12 cellular contexts compared by ENCODE assay signal in the genomic region with DNA sequence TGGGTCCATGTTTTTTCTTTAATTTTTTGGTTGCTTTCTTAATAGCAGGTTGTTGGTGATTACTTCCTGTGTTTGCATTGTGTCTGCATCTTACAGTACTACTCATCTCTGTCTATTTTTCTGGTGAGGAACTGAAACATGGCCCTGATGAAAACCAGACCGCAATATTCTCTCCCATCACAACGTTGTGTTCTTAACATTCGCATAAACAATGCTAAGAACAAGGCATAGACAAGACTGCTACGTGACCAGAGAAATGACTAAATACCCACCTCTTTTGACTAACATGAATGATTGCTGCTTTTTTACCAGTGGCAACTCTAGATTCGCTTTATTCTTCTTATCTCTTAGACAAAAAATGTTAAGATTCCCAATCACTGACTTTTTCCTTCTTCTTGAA.
DNase-seq lines count a peak whose midpoint lies in the region; ATAC-seq and TF ChIP-seq lines count a peak whose summit lies in the region.
"Had no signal": no experiment of that assay in that cellular context is flagged by ENCODE, and none has a peak within 500 bp of the region (broad histone marks: within the 10 kb centered on the region; RNA-seq: fewer than 3 reads in every experiment).

No MANE protein-coding gene starts in this region.

- intact Hi-C loops in testis (cut with DNase I; ENCODE audit: low total_unique reads) = no loop called here
- intact Hi-C loops in activated naive CD4-positive, alpha-beta T cell treated with anti-CD3 and anti-CD28 coated beads for 36 hours (cut with micrococcal nuclease) = no loop called here

- ATAC-seq in GM19455 (IDR thresholded peaks at IDR 0.05; ENCODE audit: unreplicated experiment) (peak; percentile 98), HG02884 (IDR thresholded peaks at IDR 0.05; ENCODE audit: unreplicated experiment) (peak; percentile 100), HG03571 (IDR thresholded peaks at IDR 0.05; ENCODE audit: unreplicated experiment) (peak; percentile 89)

- no peak overlapping the region for H3K4me3 Mint-ChIP-seq in activated naive CD4-positive, alpha-beta T cell treated with anti-CD3 and anti-CD28 coated beads for 36 hours

- peaks cover 4% of the 10 kb centered on the region for H3K9me3 Mint-ChIP-seq in activated naive CD4-positive, alpha-beta T cell treated with anti-CD3 and anti-CD28 coated beads for 36 hours

- no peaks in the 10 kb centered on the region for H3K27me3 ChIP-seq in testis

- H3K36me3 ChIP-seq in testis (ENCODE audit: low read depth, missing control alignments) = no peaks in the 10 kb centered on the region

- peaks cover under 1% of the 10 kb centered on the region for H3K27me3 Mint-ChIP-seq in activated naive CD4-positive, alpha-beta T cell treated with anti-CD3 and anti-CD28 coated beads for 36 hours (ENCODE audit: low read depth)

- H3K4me3 ChIP-seq in testis = no peak overlapping the region

- H3K4me1 ChIP-seq in testis = no peaks in the 10 kb centered on the region

- no peak overlapping the region for H3K27ac Mint-ChIP-seq in activated naive CD4-positive, alpha-beta T cell treated with anti-CD3 and anti-CD28 coated beads for 36 hours

- H3K4me1 Mint-ChIP-seq in activated naive CD4-positive, alpha-beta T cell treated with anti-CD3 and anti-CD28 coated beads for 36 hours (ENCODE audit: low read depth) = no peaks in the 10 kb centered on the region

- no peaks in the 10 kb centered on the region for H3K9me3 ChIP-seq in testis

- no peak for TF ChIP-seq POLR2A in testis (IDR thresholded peaks at IDR 0.05)

- in situ Hi-C loops in GM13976 (cut with MboI; ENCODE audit: low sequenced_read_pairs, unreplicated experiment) = no loop called here

- CTCF ChIA-PET in activated naive CD4-positive, alpha-beta T cell treated with anti-CD3 and anti-CD28 coated beads for 36 hours (lab: Charles Lee) = no interaction called here

- DNase-seq in GM13976 (ENCODE audit: low spot score) (peak; percentile 25), 8988T (no peak), testis (no peak), SIG-M5 treated with dmso at 0.1 percent for 504 hours (lab: John Stamatoyannopoulos, UW; ENCODE audit: unreplicated experiment) (no peak)
- DNase-seq in activated naive CD4-positive, alpha-beta T cell treated with anti-CD3 and anti-CD28 coated beads for 36 hours = no peak
- DNase-seq: EL; NCI-H1105; NK-92 treated with Interleukin-12 subunit alpha and Interleukin-12 subunit beta, amount 100 ng/mL, for 24 hours had no signal

- H3K36me3 Mint-ChIP-seq in activated naive CD4-positive, alpha-beta T cell treated with anti-CD3 and anti-CD28 coated beads for 36 hours (ENCODE audit: low read depth) = no peaks in the 10 kb centered on the region

- WGBS in testis, 2 donors = 79 to 88% methylated on average over 5 of the region's 5 CpGs

- H3K27ac ChIP-seq in testis = no peak overlapping the region
- H3K27ac ChIP-seq: HL-60 had no signal

- TF ChIP-seq CTCF in GM13976 (IDR thresholded peaks at IDR 0.05; ENCODE audit: borderline replicate concordance, control extremely low read depth, extremely low read depth, insufficient read depth, missing control alignments) (no peak), testis (IDR thresholded peaks at IDR 0.05) (no peak)
